Comparison of ENCODE assay signal across 35 cellular contexts in genomic region chr19:34335914-34336313, GRCh38.
"Had no signal": no experiment of that assay in that cellular context is flagged by ENCODE, and none has a peak within 500 bp of the region (broad histone marks: within the 10 kb centered on the region; RNA-seq: fewer than 3 reads in every experiment).

No MANE protein-coding gene starts in this region.

- ATAC-seq: activated T-cell treated with anti-CD3 and anti-CD28 coated beads, Interleukin-2, amount 50 U/mL, for 4 hours; PC-3 had no signal

- H3K9me3 ChIP-seq: adrenal gland, MG63, Peyer's patch, SJSA1, SK-N-SH had no signal

- H3K27me3 ChIP-seq: adrenal gland, MG63, Peyer's patch, SJSA1 had no signal

- H3K4me3 Mint-ChIP-seq: activated B cell treated with CpG ODN at 0.5 μM for 24 hours; activated CD4-positive, alpha-beta memory T cell treated with anti-CD3 and anti-CD28 coated beads for 36 hours; activated naive CD4-positive, alpha-beta T cell treated with anti-CD3 and anti-CD28 coated beads for 36 hours; activated T-cell treated with anti-CD3 and anti-CD28 coated beads, Interleukin-2, amount 50 U/mL, for 4 hours; brain; T-helper 1 cell treated with Interleukin-12 subunit alpha and Interleukin-12 subunit beta and Interleukin-4 antibody, amounts not matched to agents 30 μg/mL and 1 μg/mL, for 36 hours; T-helper 2 cell treated with Interferon-gamma antibody and Interleukin-4, amounts not matched to agents 5 μg/mL and 100 μg/mL, for 36 hours had no signal

- H3K4me1 Mint-ChIP-seq: brain had no signal

- H3K27ac ChIP-seq: Peyer's patch, SJSA1 had no signal

- H3K9me3 Mint-ChIP-seq: activated B cell treated with CpG ODN at 0.5 μM for 24 hours; activated CD4-positive, alpha-beta memory T cell treated with anti-CD3 and anti-CD28 coated beads for 36 hours; activated naive CD4-positive, alpha-beta T cell treated with anti-CD3 and anti-CD28 coated beads for 36 hours; activated naive CD4-positive, alpha-beta T cell treated with anti-CD3 and anti-CD28 coated beads, Interleukin-2, amount 50 U/mL, for 72 hours; activated T-cell treated with anti-CD3 and anti-CD28 coated beads, Interleukin-2, amount 50 U/mL, for 4 hours; brain; T-helper 1 cell treated with Interleukin-12 subunit alpha and Interleukin-12 subunit beta and Interleukin-4 antibody, amounts not matched to agents 30 μg/mL and 1 μg/mL, for 36 hours; T-helper 2 cell treated with Interferon-gamma antibody and Interleukin-4, amounts not matched to agents 5 μg/mL and 100 μg/mL, for 36 hours had no signal

- DNase-seq: activated B cell treated with CpG ODN at 0.5 μM for 24 hours; activated CD4-positive, alpha-beta memory T cell treated with anti-CD3 and anti-CD28 coated beads for 36 hours; activated CD4-positive, alpha-beta T cell treated with anti-CD3 and anti-CD28 coated beads for 4 hours; activated CD4-positive, alpha-beta T cell treated with anti-CD3 and anti-CD28 coated beads, Interleukin-2, amount 50 U/mL, for 1 hour; activated CD4-positive, CD25-positive, alpha-beta regulatory T cell treated with anti-CD3 and anti-CD28 coated beads, Interleukin-2, amount 50 U/mL, for 72 hours; activated CD8-positive, alpha-beta memory T cell treated with anti-CD3 and anti-CD28 coated beads, Interleukin-2, amount 50 U/mL, for 4 hours; activated gamma-delta T cell; activated naive CD4-positive, alpha-beta T cell treated with anti-CD3 and anti-CD28 coated beads for 36 hours; activated T-cell treated with anti-CD3 and anti-CD28 coated beads for 4 hours; activated T-cell treated with anti-CD3 and anti-CD28 coated beads, Interleukin-2, amount 50 U/mL, for 4 hours; adrenal gland; caudate nucleus; cerebellar nuclear complex; Kasumi-1; KG1; MG63; NCI-H1048; NCI-H1105 treated with DMSO at 0.1 percent for 48 hours; NCI-H1436; NCI-H1694; NCI-H1930; NCI-H2081 treated with DMSO at 0.1 percent for 48 hours; NCI-H510A; NCI-H526; NCI-H748 treated with DMSO at 0.1 percent for 48 hours; NK-92 treated with Interleukin-12 subunit alpha and Interleukin-12 subunit beta, amount 100 ng/mL, for 24 hours; PC-3; Peyer's patch; SHP77; SK-N-SH had no signal

- H3K4me3 ChIP-seq: adrenal gland, MG63, Peyer's patch, SJSA1 had no signal

- H3K27ac Mint-ChIP-seq: activated B cell treated with CpG ODN at 0.5 μM for 24 hours; activated CD4-positive, alpha-beta memory T cell treated with anti-CD3 and anti-CD28 coated beads for 36 hours; activated naive CD4-positive, alpha-beta T cell treated with anti-CD3 and anti-CD28 coated beads for 36 hours; activated naive CD4-positive, alpha-beta T cell treated with anti-CD3 and anti-CD28 coated beads, Interleukin-2, amount 50 U/mL, for 72 hours; brain; T-helper 1 cell treated with Interleukin-12 subunit alpha and Interleukin-12 subunit beta and Interleukin-4 antibody, amounts not matched to agents 30 μg/mL and 1 μg/mL, for 36 hours; T-helper 2 cell treated with Interferon-gamma antibody and Interleukin-4, amounts not matched to agents 5 μg/mL and 100 μg/mL, for 36 hours had no signal

- H3K4me1 ChIP-seq: SJSA1 had no signal
